In the genomic region with DNA sequence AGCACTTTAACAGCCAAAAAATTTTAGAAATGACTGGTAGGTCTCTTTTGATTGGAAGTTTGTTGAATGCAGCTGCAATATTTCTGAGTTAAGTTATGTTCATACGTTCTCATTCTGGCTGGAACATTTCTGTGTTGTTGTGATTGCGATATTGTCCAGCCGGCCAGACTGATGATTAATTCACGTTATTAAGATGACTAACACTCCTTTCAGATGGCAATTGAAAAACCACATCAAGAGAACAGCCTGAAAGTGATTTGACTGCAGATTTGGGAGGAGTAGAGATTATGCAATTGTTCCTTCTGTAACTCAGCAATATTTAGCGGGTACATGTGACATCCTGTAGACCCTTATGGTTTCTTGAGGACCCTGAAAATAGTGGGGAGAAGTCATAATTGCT, we compare ENCODE assay signal across 11 cellular contexts.
DNase-seq lines count a peak whose midpoint lies in the region; ATAC-seq and TF ChIP-seq lines count a peak whose summit lies in the region.
"Had no signal": no experiment of that assay in that cellular context is flagged by ENCODE, and none has a peak within 500 bp of the region (broad histone marks: within the 10 kb centered on the region; RNA-seq: fewer than 3 reads in every experiment).

No MANE protein-coding gene starts in this region.

- BruUV-seq in MCF 10A (replicated peaks; lab: Mats Ljungman, UMichigan): no TSS peak

- no peaks in the 10 kb centered on the region for H3K9me3 Mint-ChIP-seq in MCF 10A (ENCODE audit: unreplicated experiment)

- TF ChIP-seq POLR2A in breast epithelium (IDR thresholded peaks at IDR 0.05): no peak

- no peak overlapping the region for H3K27ac ChIP-seq in breast epithelium
- no peak overlapping the region for H3K27ac ChIP-seq in upper lobe of right lung

- H3K9me3 ChIP-seq in breast epithelium (no peaks in the 10 kb centered on the region), upper lobe of right lung (no peaks in the 10 kb centered on the region)

- intact Hi-C loops in MCF 10A (cut with micrococcal nuclease) (no loop called here), breast epithelium (cut with DNase I; ENCODE audit: low total_unique reads) (no loop called here), upper lobe of right lung (cut with DNase I) (no loop called here)

- no peaks in the 10 kb centered on the region for H3K27me3 Mint-ChIP-seq in MCF 10A (ENCODE audit: insufficient read depth, unreplicated experiment)

- peaks cover 29% of the 10 kb centered on the region for H3K4me1 Mint-ChIP-seq in MCF 10A (ENCODE audit: insufficient read depth, unreplicated experiment)

- peaks cover 0 to 4% of the 10 kb centered on the region in 2 donors for H3K4me1 ChIP-seq in breast epithelium
- peaks cover 5% of the 10 kb centered on the region for H3K4me1 ChIP-seq in upper lobe of right lung

- no peaks in the 10 kb centered on the region for H3K36me3 Mint-ChIP-seq in MCF 10A (ENCODE audit: insufficient read depth, unreplicated experiment)

- ATAC-seq in upper lobe of right lung: peak; percentile 77
- ATAC-seq in HG03196 (IDR thresholded peaks at IDR 0.05; ENCODE audit: unreplicated experiment): no peak
- ATAC-seq: right cardiac atrium had no signal

- CTCF ChIA-PET in MCF 10A (lab: Yijun Ruan, JAX): no interaction called here

- POLR2A ChIA-PET in MCF 10A (lab: Yijun Ruan, JAX): interaction anchor here (0.6 to 2.1 kb wide), 3 partner anchors 34 to 1166 kb away, joined by 3 to 6 read pairs (median 5); no protein-coding TSS in a partner anchor

- H3K36me3 ChIP-seq in breast epithelium: no peaks in the 10 kb centered on the region
- H3K36me3 ChIP-seq in upper lobe of right lung: no peaks in the 10 kb centered on the region

- H3K27me3 ChIP-seq in breast epithelium (no peaks in the 10 kb centered on the region), upper lobe of right lung (no peaks in the 10 kb centered on the region)

- H3K27ac Mint-ChIP-seq in MCF 10A (ENCODE audit: low read depth, unreplicated experiment): peak overlapping the region; percentile 67

- H3K4me3 Mint-ChIP-seq in MCF 10A (ENCODE audit: unreplicated experiment): no peak overlapping the region

- H3K4me3 ChIP-seq in breast epithelium: no peak overlapping the region
- no peak overlapping the region for H3K4me3 ChIP-seq in fibroblast of mammary gland (ENCODE audit: control insufficient read depth, low read depth, low read length)
- H3K4me3 ChIP-seq in upper lobe of right lung: no peak overlapping the region

- TF ChIP-seq CTCF in MCF 10A (IDR thresholded peaks at IDR 0.05; ENCODE audit: unreplicated experiment): no peak
- TF ChIP-seq CTCF in breast epithelium (IDR thresholded peaks at IDR 0.05): no peak
- TF ChIP-seq CTCF in fibroblast of mammary gland (conservative IDR thresholded peaks at IDR 0.05; ENCODE audit: control insufficient read depth, insufficient read depth, low read depth, low read length): no peak
- TF ChIP-seq CTCF in upper lobe of right lung (IDR thresholded peaks at IDR 0.05): no peak

- DNase-seq in MCF 10A (ENCODE audit: unreplicated experiment) (peak; percentile 91), breast epithelium (ENCODE audit: low spot score in 2 of 2) (no peak), OCI-M1 (lab: John Stamatoyannopoulos, UW) (peak; percentile 4), fibroblast of mammary gland (ENCODE audit: low read depth) (peak; percentile 96), upper lobe of right lung (no peak), ecto neural progenitor cell (ENCODE audit: low spot score) (no peak), occipital lobe (lab: John Stamatoyannopoulos, UW) (no peak)
- DNase-seq: ACHN, NCI-H345 had no signal

Comparison
In these comparisons a context has a peak if more than half of its experiments do, and no peak if none do; other contexts are left out.
1. DNase-seq: peak in MCF 10A (single experiment), OCI-M1 (single experiment) and fibroblast of mammary gland (single experiment); none in breast epithelium (0 of 2), upper lobe of right lung (single experiment), ecto neural progenitor cell (single experiment) and occipital lobe (single experiment).